In genomic region chr12:55698241-55698955, GRCh38 we compare ENCODE assay signal across 15 cellular contexts.
"Had no signal": no experiment of that assay in that cellular context is flagged by ENCODE, and none has a peak within 500 bp of the region (broad histone marks: within the 10 kb centered on the region; RNA-seq: fewer than 3 reads in every experiment).

No MANE protein-coding gene starts in this region.

- H3K27me3 ChIP-seq: esophagus squamous epithelium, ovary had no signal

- H3K27ac ChIP-seq: esophagus squamous epithelium, ovary, SK-N-MC, skin epidermis, VCaP had no signal

- H3K9me3 ChIP-seq: esophagus squamous epithelium, ovary had no signal

- H3K4me3 ChIP-seq: esophagus squamous epithelium, lung, ovary, SK-N-MC, skin epidermis had no signal

- DNase-seq: activated CD4-positive, alpha-beta T cell treated with anti-CD3 and anti-CD28 coated beads for 1 hour; activated CD4-positive, alpha-beta T cell treated with anti-CD3 and anti-CD28 coated beads, Interleukin-2, amount 50 U/mL, for 4 hours; amniotic stem cell; cortex of kidney; effector CD4-positive, alpha-beta T cell; esophagus squamous epithelium; glutamatergic neuron; stimulated activated CD4-positive, alpha-beta T cell treated with anti-CD3 and anti-CD28 coated beads, Interleukin-4, amount 100 ng/mL, for 24 hours; stimulated activated naive CD4-positive, alpha-beta T cell; T-helper 9 cell had no signal

- H3K36me3 ChIP-seq: ovary had no signal
